ENCODE assay signal across 20 cellular contexts in the genomic region with DNA sequence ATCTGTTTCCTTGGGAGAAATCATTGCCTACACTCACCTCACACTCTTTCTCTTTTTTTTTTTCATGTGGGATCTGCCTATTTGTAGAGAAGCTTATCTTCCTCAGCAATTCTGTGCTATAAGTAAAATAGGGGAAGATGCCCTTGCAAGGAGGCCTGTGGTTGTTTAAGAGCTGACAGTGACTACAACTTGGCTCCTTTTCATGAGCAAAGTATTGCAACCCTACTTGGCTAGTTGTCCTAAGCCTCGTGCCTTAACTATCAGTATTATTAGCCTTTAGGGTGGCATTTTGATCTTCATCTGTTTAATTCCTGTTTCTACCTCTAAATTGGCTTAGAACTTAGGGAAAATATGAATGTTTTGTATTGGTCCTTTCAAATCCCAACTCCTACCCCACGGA. TPM values are rescaled to one million over a fixed set of nuclear protein-coding genes. Genes with fewer than 3 reads are reported as not detected.
DNase-seq lines count a peak whose midpoint lies in the region; ATAC-seq and TF ChIP-seq lines count a peak whose summit lies in the region.
"Had no signal": no experiment of that assay in that cellular context is flagged by ENCODE, and none has a peak within 500 bp of the region (broad histone marks: within the 10 kb centered on the region; RNA-seq: fewer than 3 reads in every experiment).

No MANE protein-coding gene starts in this region.

- no peaks in the 10 kb centered on the region for H3K79me2 ChIP-seq in osteoblast (ENCODE audit: insufficient read depth, low read length)

- DNase-seq in WTC11 (ENCODE audit: low spot score) (no peak), fibroblast of gingiva (ENCODE audit: low read depth) (peak; percentile 76), osteoblast (ENCODE audit: insufficient read length, low spot score, missing footprints) (no peak), type B pancreatic cell (ENCODE audit: extremely low spot score, unreplicated experiment) (no peak), T-helper 9 cell (no peak), NCI-H1436 (lab: John Stamatoyannopoulos, UW) (no peak)
- no peak for DNase-seq in CD8-positive, alpha-beta T cell
- DNase-seq: activated CD4-positive, alpha-beta T cell treated with anti-CD3 and anti-CD28 coated beads for 48 hours; activated naive CD8-positive, alpha-beta T cell treated with anti-CD3 and anti-CD28 coated beads for 36 hours; activated T-cell treated with anti-CD3 and anti-CD28 coated beads, Interleukin-2, amount 50 U/mL, for 1 hour; CD4-positive, CD25-positive, alpha-beta regulatory T cell; cerebellar nuclear complex; H9; hippocampal formation; NCI-H1092; NCI-H2171; stimulated activated CD4-positive, alpha-beta T cell treated with anti-CD3 and anti-CD28 coated beads, Interleukin-4, amount 100 ng/mL, for 24 hours; T-helper 2 cell had no signal

- H3K27ac ChIP-seq in osteoblast (ENCODE audit: low read depth, low read length) = peak overlapping the region; percentile 67
- no peak overlapping the region for H3K27ac ChIP-seq in CD8-positive, alpha-beta T cell (ENCODE audit: low read depth, low read length)

- H3K36me3 Mint-ChIP-seq in WTC11 (peaks cover 5% of the 10 kb centered on the region; the same call in 1 of the 2 replicates), type B pancreatic cell (no peaks in the 10 kb centered on the region)
- H3K36me3 Mint-ChIP-seq in CD8-positive, alpha-beta T cell = no peaks in the 10 kb centered on the region
- H3K36me3 Mint-ChIP-seq: activated naive CD8-positive, alpha-beta T cell treated with anti-CD3 and anti-CD28 coated beads for 36 hours; CD4-positive, CD25-positive, alpha-beta regulatory T cell had no signal

- peak overlapping the region; percentile 23 for H3K4me2 ChIP-seq in osteoblast (ENCODE audit: insufficient read depth, low read length)

- TF ChIP-seq CTCF in WTC11 (IDR thresholded peaks at IDR 0.05) = no peak
- TF ChIP-seq CTCF in osteoblast (IDR thresholded peaks at IDR 0.05; ENCODE audit: extremely low read depth, low read depth, low read length) = no peak
- no peak for TF ChIP-seq CTCF in type B pancreatic cell (conservative IDR thresholded peaks at IDR 0.05)
- no peak for TF ChIP-seq CTCF in CD8-positive, alpha-beta T cell (IDR thresholded peaks at IDR 0.05)

- peaks cover 37% of the 10 kb centered on the region for H3K4me1 Mint-ChIP-seq in WTC11
- H3K4me1 Mint-ChIP-seq in type B pancreatic cell (ENCODE audit: unreplicated experiment) = peaks cover 33% of the 10 kb centered on the region
- H3K4me1 Mint-ChIP-seq in CD8-positive, alpha-beta T cell (ENCODE audit: low read depth) = no peaks in the 10 kb centered on the region
- H3K4me1 Mint-ChIP-seq: activated naive CD8-positive, alpha-beta T cell treated with anti-CD3 and anti-CD28 coated beads for 36 hours; CD4-positive, CD25-positive, alpha-beta regulatory T cell had no signal

- H3K27me3 Mint-ChIP-seq in WTC11 (ENCODE audit: low read depth) (no peaks in the 10 kb centered on the region; the same call in 1 of the 2 replicates), type B pancreatic cell (no peaks in the 10 kb centered on the region)
- H3K27me3 Mint-ChIP-seq in CD8-positive, alpha-beta T cell (ENCODE audit: low read depth) = peaks cover 16% of the 10 kb centered on the region

- no peaks in the 10 kb centered on the region for H3K27me3 ChIP-seq in osteoblast (ENCODE audit: insufficient read depth, low read length)
- H3K27me3 ChIP-seq in CD8-positive, alpha-beta T cell (ENCODE audit: insufficient read depth, low read length) = no peaks in the 10 kb centered on the region

- CTCF ChIA-PET in WTC11 (lab: Charles Lee) = interaction anchor here (0.9 to 2.4 kb wide), 3 partner anchors 13 to 83 kb away, joined by 3 to 12 read pairs (median 4); no protein-coding TSS in a partner anchor
- CTCF ChIA-PET in CD8-positive, alpha-beta T cell (lab: Charles Lee) = no interaction called here

- no peaks in the 10 kb centered on the region for H4K20me1 ChIP-seq in osteoblast (ENCODE audit: insufficient read depth, low read length)

- H3K9me3 Mint-ChIP-seq in WTC11 = peaks cover 7% of the 10 kb centered on the region; the same call in 1 of the 2 replicates
- no peaks in the 10 kb centered on the region for H3K9me3 Mint-ChIP-seq in type B pancreatic cell
- H3K9me3 Mint-ChIP-seq in CD8-positive, alpha-beta T cell = no peaks in the 10 kb centered on the region
- H3K9me3 Mint-ChIP-seq: activated naive CD8-positive, alpha-beta T cell treated with anti-CD3 and anti-CD28 coated beads for 36 hours; nephron had no signal

- H3K27ac Mint-ChIP-seq in WTC11 (peak overlapping the region; percentile 76), type B pancreatic cell (peak overlapping the region; percentile 61)
- H3K27ac Mint-ChIP-seq in CD8-positive, alpha-beta T cell = no peak overlapping the region
- H3K27ac Mint-ChIP-seq: activated naive CD8-positive, alpha-beta T cell treated with anti-CD3 and anti-CD28 coated beads for 36 hours; CD4-positive, CD25-positive, alpha-beta regulatory T cell had no signal

- H3K4me3 ChIP-seq in osteoblast (ENCODE audit: insufficient read depth, low read length) = no peak overlapping the region
- H3K4me3 ChIP-seq in CD8-positive, alpha-beta T cell (ENCODE audit: low read depth, low read length) = no peak overlapping the region
- H3K4me3 ChIP-seq: GM12878 had no signal

- peak overlapping the region; percentile 42 for H2AFZ ChIP-seq in osteoblast (ENCODE audit: low read length)

- no peak overlapping the region for H3K4me3 Mint-ChIP-seq in WTC11
- no peak overlapping the region for H3K4me3 Mint-ChIP-seq in type B pancreatic cell
- H3K4me3 Mint-ChIP-seq in CD8-positive, alpha-beta T cell = no peak overlapping the region
- H3K4me3 Mint-ChIP-seq: activated naive CD8-positive, alpha-beta T cell treated with anti-CD3 and anti-CD28 coated beads for 36 hours; CD4-positive, CD25-positive, alpha-beta regulatory T cell; H9; nephron had no signal

- ATAC-seq in WTC11 = no peak
- no peak for ATAC-seq in CD8-positive, alpha-beta T cell

- intact Hi-C loops in CD8-positive, alpha-beta T cell (cut with DNase I, micrococcal nuclease) = no loop called here

- POLR2A ChIA-PET in WTC11 (lab: Charles Lee) = no interaction called here
- POLR2A ChIA-PET in CD8-positive, alpha-beta T cell (lab: Charles Lee) = no interaction called here

- peaks cover 40% of the 10 kb centered on the region for H3K4me1 ChIP-seq in osteoblast (ENCODE audit: insufficient read depth, low read length)
- H3K4me1 ChIP-seq in CD8-positive, alpha-beta T cell (ENCODE audit: insufficient read depth, low read length) = no peaks in the 10 kb centered on the region

- no peaks in the 10 kb centered on the region for H3K36me3 ChIP-seq in osteoblast (ENCODE audit: insufficient read depth, low read length)
- H3K36me3 ChIP-seq in CD8-positive, alpha-beta T cell (ENCODE audit: insufficient read depth, low read length) = no peaks in the 10 kb centered on the region

- no peaks in the 10 kb centered on the region for H3K9me3 ChIP-seq in osteoblast (ENCODE audit: low read depth, low read length)
- no peaks in the 10 kb centered on the region for H3K9me3 ChIP-seq in CD8-positive, alpha-beta T cell (ENCODE audit: low read length)

TF ChIP-seq in WTC11, 78 proteins besides CTCF, POLR2A, EP300 and RAD21 (continues in another document):
- TF ChIP-seq ZNF396 (CRISPR knock-in tag; IDR thresholded peaks at IDR 0.05; ENCODE audit: borderline replicate concordance) = no peak
- TF ChIP-seq, protein P1, sequence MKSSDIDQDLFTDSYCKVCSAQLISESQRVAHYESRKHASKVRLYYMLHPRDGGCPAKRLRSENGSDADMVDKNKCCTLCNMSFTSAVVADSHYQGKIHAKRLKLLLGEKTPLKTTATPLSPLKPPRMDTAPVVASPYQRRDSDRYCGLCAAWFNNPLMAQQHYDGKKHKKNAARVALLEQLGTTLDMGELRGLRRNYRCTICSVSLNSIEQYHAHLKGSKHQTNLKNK (CRISPR knock-in tag; IDR thresholded peaks at IDR 0.05) = no peak
- TF ChIP-seq FOXP1 (CRISPR knock-in tag; IDR thresholded peaks at IDR 0.05; ENCODE audit: borderline replicate concordance) = no peak
- TF ChIP-seq SP1 (CRISPR knock-in tag; conservative IDR thresholded peaks at IDR 0.05) = no peak
- TF ChIP-seq, protein P2, sequence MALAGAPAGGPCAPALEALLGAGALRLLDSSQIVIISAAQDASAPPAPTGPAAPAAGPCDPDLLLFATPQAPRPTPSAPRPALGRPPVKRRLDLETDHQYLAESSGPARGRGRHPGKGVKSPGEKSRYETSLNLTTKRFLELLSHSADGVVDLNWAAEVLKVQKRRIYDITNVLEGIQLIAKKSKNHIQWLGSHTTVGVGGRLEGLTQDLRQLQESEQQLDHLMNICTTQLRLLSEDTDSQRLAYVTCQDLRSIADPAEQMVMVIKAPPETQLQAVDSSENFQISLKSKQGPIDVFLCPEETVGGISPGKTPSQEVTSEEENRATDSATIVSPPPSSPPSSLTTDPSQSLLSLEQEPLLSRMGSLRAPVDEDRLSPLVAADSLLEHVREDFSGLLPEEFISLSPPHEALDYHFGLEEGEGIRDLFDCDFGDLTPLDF (CRISPR knock-in tag; IDR thresholded peaks at IDR 0.05) = no peak
- TF ChIP-seq, protein P3, sequence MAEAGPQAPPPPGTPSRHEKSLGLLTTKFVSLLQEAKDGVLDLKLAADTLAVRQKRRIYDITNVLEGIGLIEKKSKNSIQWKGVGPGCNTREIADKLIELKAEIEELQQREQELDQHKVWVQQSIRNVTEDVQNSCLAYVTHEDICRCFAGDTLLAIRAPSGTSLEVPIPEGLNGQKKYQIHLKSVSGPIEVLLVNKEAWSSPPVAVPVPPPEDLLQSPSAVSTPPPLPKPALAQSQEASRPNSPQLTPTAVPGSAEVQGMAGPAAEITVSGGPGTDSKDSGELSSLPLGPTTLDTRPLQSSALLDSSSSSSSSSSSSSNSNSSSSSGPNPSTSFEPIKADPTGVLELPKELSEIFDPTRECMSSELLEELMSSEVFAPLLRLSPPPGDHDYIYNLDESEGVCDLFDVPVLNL (CRISPR knock-in tag; IDR thresholded peaks at IDR 0.05; ENCODE audit: borderline replicate concordance, low read depth) = no peak

RNA-seq across cellular contexts. Expression of a gene that starts 56.1 kb away (rescaled TPM):
- total RNA-seq in WTC11 (2021) (8.0 to 10.9 TPM (median 8.3 TPM) in 3 replicates), osteoblast (under 0.01 TPM in 2 replicates), type B pancreatic cell (ENCODE audit: low replicate concordance) (3.7 and 7.8 TPM in 2 replicates)
- not detected for total RNA-seq in CD8-positive, alpha-beta T cell
- total RNA-seq: activated naive CD8-positive, alpha-beta T cell treated with anti-CD3 and anti-CD28 coated beads for 36 hours; CD4-positive, CD25-positive, alpha-beta regulatory T cell; GM12878 had no signal
